Comparison of ENCODE assay signal across 17 cellular contexts in genomic region chr1:201755200-201755599, GRCh38.
"Had no signal": no experiment of that assay in that cellular context is flagged by ENCODE, and none has a peak within 500 bp of the region (broad histone marks: within the 10 kb centered on the region; RNA-seq: fewer than 3 reads in every experiment).

No MANE protein-coding gene starts in this region.

- H3K79me2 ChIP-seq: parathyroid adenoma had no signal

- H3K4me1 ChIP-seq: right lobe of liver had no signal

- H3K27ac ChIP-seq: parathyroid adenoma, right lobe of liver, stomach, vagina had no signal

- ATAC-seq: mucosa of descending colon, right lobe of liver had no signal

- H3K36me3 ChIP-seq: right lobe of liver, stomach, vagina had no signal

- H2AFZ ChIP-seq: parathyroid adenoma had no signal

- H3K9ac ChIP-seq: parathyroid adenoma had no signal

- DNase-seq: activated CD4-positive, CD25-positive, alpha-beta regulatory T cell treated with anti-CD3 and anti-CD28 coated beads, Interleukin-2, amount 50 U/mL, for 72 hours; activated CD8-positive, alpha-beta memory T cell treated with anti-CD3 and anti-CD28 coated beads for 24 hours; activated CD8-positive, alpha-beta memory T cell treated with anti-CD3 and anti-CD28 coated beads, Interleukin-2, amount 50 U/mL, for 48 hours; activated effector memory CD4-positive, alpha-beta T cell treated with anti-CD3 and anti-CD28 coated beads, Interleukin-2, amount 50 U/mL, for 16 hours; activated naive CD4-positive, alpha-beta T cell treated with anti-CD3 and anti-CD28 coated beads, Interleukin-2, amount 50 U/mL, for 16 hours; activated T-cell treated with anti-CD3 and anti-CD28 coated beads, Interleukin-2, amount 50 U/mL, for 48 hours; caudate nucleus; dorsolateral prefrontal cortex; mesenchymal stem cell; mucosa of descending colon; naive B cell; right lobe of liver; small intestine; stimulated activated CD4-positive, alpha-beta T cell treated with anti-CD3 and anti-CD28 coated beads, Interleukin-4, amount 100 ng/mL, for 1 hour; stomach had no signal

- H3K9me3 ChIP-seq: mucosa of descending colon, right lobe of liver, stomach, vagina had no signal

- H3K27me3 ChIP-seq: dorsolateral prefrontal cortex, right lobe of liver, stomach, vagina had no signal

- H3K4me3 ChIP-seq: dorsolateral prefrontal cortex, mucosa of descending colon, right lobe of liver, stomach, vagina had no signal
